Comparison of ENCODE assay signal across 18 cellular contexts in genomic region chr1:182211364-182211763, GRCh38.
"Had no signal": no experiment of that assay in that cellular context is flagged by ENCODE, and none has a peak within 500 bp of the region (broad histone marks: within the 10 kb centered on the region; RNA-seq: fewer than 3 reads in every experiment).

No MANE protein-coding gene starts in this region.

- H3K27ac ChIP-seq: heart left ventricle, neutrophil, psoas muscle, right lobe of liver, skin epidermis, stomach, thoracic aorta had no signal

- ATAC-seq: heart left ventricle; naive thymus-derived CD8-positive, alpha-beta T cell; psoas muscle; right lobe of liver had no signal

- H3K27me3 ChIP-seq: heart left ventricle, neutrophil, right lobe of liver, stomach had no signal

- DNase-seq: dermis blood vessel endothelial cell; heart left ventricle; hippocampal formation; kidney glomerular epithelial cell; mammary epithelial cell; naive thymus-derived CD8-positive, alpha-beta T cell; psoas muscle; retina; right lobe of liver; stimulated activated CD4-positive, alpha-beta T cell treated with anti-CD3 and anti-CD28 coated beads, Interleukin-2, amount 100 ng/mL, for 24 hours; stimulated activated CD4-positive, alpha-beta T cell treated with anti-CD3 and anti-CD28 coated beads, Interleukin-4, amount 100 ng/mL, for 4 hours; stimulated activated naive CD4-positive, alpha-beta T cell; stomach; substantia nigra; trophoblast cell had no signal

- H3K4me1 ChIP-seq: right lobe of liver had no signal

- H3K36me3 ChIP-seq: heart left ventricle, neutrophil, right lobe of liver, stomach, thoracic aorta had no signal

- H3K4me3 ChIP-seq: heart left ventricle, psoas muscle, right lobe of liver, skin epidermis, stomach, thoracic aorta had no signal

- H3K27ac Mint-ChIP-seq: naive thymus-derived CD8-positive, alpha-beta T cell had no signal

- H3K9me3 ChIP-seq: heart left ventricle, neutrophil, psoas muscle, right lobe of liver, stomach, thoracic aorta had no signal

- H3K4me3 Mint-ChIP-seq: naive thymus-derived CD8-positive, alpha-beta T cell had no signal

- H3K36me3 Mint-ChIP-seq: naive thymus-derived CD8-positive, alpha-beta T cell had no signal
